ENCODE assay signal across 30 cellular contexts in genomic region chr5:72539726-72540125, GRCh38. TPM values are rescaled to one million over a fixed set of nuclear protein-coding genes. Genes with fewer than 3 reads are reported as not detected.
"Had no signal": no experiment of that assay in that cellular context is flagged by ENCODE, and none has a peak within 500 bp of the region (broad histone marks: within the 10 kb centered on the region; RNA-seq: fewer than 3 reads in every experiment).

No MANE protein-coding gene starts in this region.

- H2AFZ ChIP-seq: hepatocyte, parathyroid adenoma had no signal

- H3K27ac Mint-ChIP-seq: natural killer cell, progenitor cell of endocrine pancreas, type B pancreatic cell had no signal

- ATAC-seq: gastrocnemius medialis, heart left ventricle, left ventricle myocardium superior, lower lobe of right lung, natural killer cell, right cardiac atrium had no signal

- H3K4me1 Mint-ChIP-seq: central memory CD8-positive, alpha-beta T cell; natural killer cell had no signal

- DNase-seq: colonic mucosa; dermis blood vessel endothelial cell; effector memory CD4-positive, alpha-beta T cell; erythroblast; esophagus squamous epithelium; gastrocnemius medialis; heart left ventricle; kidney; left colon; left ventricle myocardium superior; lower lobe of right lung; natural killer cell; occipital lobe; right cardiac atrium; small intestine; stimulated activated CD4-positive, alpha-beta T cell treated with anti-CD3 and anti-CD28 coated beads, Interleukin-15, amount 100 ng/mL, for 24 hours; stimulated activated CD4-positive, alpha-beta T cell treated with anti-CD3 and anti-CD28 coated beads, Interleukin-4, amount 100 ng/mL, for 1 hour; stimulated activated CD8-positive, alpha-beta memory T cell treated with anti-CD3 and anti-CD28 coated beads, Interleukin-4, amount 100 ng/mL, for 48 hours; stimulated activated naive CD4-positive, alpha-beta T cell treated with Interleukin-2 at 50 U/mL for 16 hours; stomach; testis; tibial artery had no signal

- H3K4me3 ChIP-seq: cardiac muscle cell, colonic mucosa, esophagus squamous epithelium, gastrocnemius medialis, heart left ventricle, hepatocyte, lower lobe of right lung, stomach, testis, tibial artery had no signal

- H3K4me3 Mint-ChIP-seq: central memory CD8-positive, alpha-beta T cell; natural killer cell; type B pancreatic cell had no signal

- H3K36me3 ChIP-seq: cardiac muscle cell, colonic mucosa, esophagus squamous epithelium, gastrocnemius medialis, heart left ventricle, lower lobe of right lung, stomach, tibial artery had no signal

- H3K9me3 ChIP-seq: colonic mucosa, esophagus squamous epithelium, gastrocnemius medialis, lower lobe of right lung, testis, tibial artery had no signal

- H3K9ac ChIP-seq: parathyroid adenoma had no signal

- H3K4me2 ChIP-seq: hepatocyte had no signal

- H3K9me3 Mint-ChIP-seq: type B pancreatic cell had no signal

- FAIRE-seq: kidney, small intestine had no signal

- H3K36me3 Mint-ChIP-seq: natural killer cell, type B pancreatic cell had no signal

- H3K27me3 Mint-ChIP-seq: type B pancreatic cell had no signal

- H3K27me3 ChIP-seq: cardiac muscle cell, colonic mucosa, esophagus squamous epithelium, gastrocnemius medialis, heart left ventricle, hepatocyte, stomach, testis, tibial artery had no signal

- H3K27ac ChIP-seq: cardiac muscle cell, colonic mucosa, esophagus squamous epithelium, gastrocnemius medialis, heart left ventricle, hepatocyte, lower lobe of right lung, parathyroid adenoma, stomach, testis, tibial artery had no signal

- H3K4me1 ChIP-seq: colonic mucosa, esophagus squamous epithelium, lower lobe of right lung, stomach, testis had no signal

- H3K79me2 ChIP-seq: hepatocyte, parathyroid adenoma had no signal

RNA-seq across cellular contexts. Expression of gene ZNF366, which starts 32.5 kb away (rescaled TPM):
- total RNA-seq: cardiac muscle cell, chondrocyte, progenitor cell of endocrine pancreas had no signal
- polyA plus RNA-seq: cardiac muscle cell, hepatocyte, neural cell had no signal
